In the genomic region with DNA sequence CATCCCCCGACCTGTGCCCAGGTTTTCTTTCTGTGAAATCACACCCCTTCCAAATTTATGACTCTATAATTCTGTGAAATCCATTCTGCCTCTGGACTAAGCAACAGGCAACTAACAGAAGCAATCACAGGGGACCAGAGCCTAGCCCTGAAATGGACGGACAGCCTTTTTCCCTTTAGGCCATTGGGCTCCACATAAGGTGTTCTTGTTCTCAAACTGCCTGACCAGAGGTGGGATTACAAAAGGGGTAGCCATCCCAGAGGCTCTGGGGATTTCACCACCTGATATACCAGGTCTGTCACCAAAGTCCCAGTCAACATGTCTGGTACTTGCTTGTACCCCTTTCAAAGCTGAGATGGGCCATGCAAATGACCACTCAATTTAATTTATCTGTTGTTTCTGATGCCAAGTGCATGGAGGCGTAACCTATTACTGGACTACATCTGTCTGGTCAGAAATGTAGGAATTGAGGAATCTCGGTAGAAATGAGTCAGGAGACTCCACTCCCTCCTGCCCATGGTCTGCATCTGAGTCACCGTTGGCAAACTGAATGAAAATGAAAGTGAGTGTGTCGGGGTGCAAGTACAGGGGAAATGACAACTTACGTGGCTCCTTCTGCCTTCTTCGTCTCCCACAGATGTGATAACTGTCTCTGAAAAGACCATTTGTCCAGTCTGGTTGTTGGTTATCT, we compare ENCODE assay signal across 10 cellular contexts. TPM values are rescaled to one million over a fixed set of nuclear protein-coding genes. Genes with fewer than 3 reads are reported as not detected.
DNase-seq lines count a peak whose midpoint lies in the region; ATAC-seq and TF ChIP-seq lines count a peak whose summit lies in the region.
"Had no signal": no experiment of that assay in that cellular context is flagged by ENCODE, and none has a peak within 500 bp of the region (broad histone marks: within the 10 kb centered on the region; RNA-seq: fewer than 3 reads in every experiment).

No MANE protein-coding gene starts in this region.

- H3K4me3 ChIP-seq in SJSA1 (peak overlapping the region; percentile 10), lower leg skin (ENCODE audit: low read depth, poor library complexity, severe bottlenecking) (no peak overlapping the region), colonic mucosa (no peak overlapping the region)
- H3K4me3 ChIP-seq: testis had no signal

- H3K27me3 Mint-ChIP-seq in activated CD4-positive, alpha-beta T cell treated with anti-CD3 and anti-CD28 coated beads, Interleukin-2, amount 10 ng/mL, durations not matched to agents 7 days and 5 days = peaks cover 19% of the 10 kb centered on the region
- peaks cover 54% of the 10 kb centered on the region for H3K27me3 Mint-ChIP-seq in stimulated activated naive CD8-positive, alpha-beta T cell treated with anti-CD3 and anti-CD28 coated beads, Interleukin-15, amount 100 ng/mL, for 72 hours

- H3K4me1 ChIP-seq in SJSA1 (replicated peaks) (peaks cover 38% of the 10 kb centered on the region), colonic mucosa (no peaks in the 10 kb centered on the region)

- peaks cover 91% of the 10 kb centered on the region for H3K36me3 ChIP-seq in SJSA1
- no peaks in the 10 kb centered on the region for H3K36me3 ChIP-seq in colonic mucosa

- no peaks in the 10 kb centered on the region for H3K36me3 Mint-ChIP-seq in activated CD4-positive, alpha-beta T cell treated with anti-CD3 and anti-CD28 coated beads, Interleukin-2, amount 10 ng/mL, durations not matched to agents 7 days and 5 days (ENCODE audit: low read depth)

- no peak overlapping the region for H3K9ac ChIP-seq in colonic mucosa (ENCODE audit: low read depth in 2 of 2, low read length in 2 of 2)

- H3K27ac Mint-ChIP-seq in activated CD4-positive, alpha-beta T cell treated with anti-CD3 and anti-CD28 coated beads, Interleukin-2, amount 10 ng/mL, durations not matched to agents 7 days and 5 days = no peak overlapping the region
- H3K27ac Mint-ChIP-seq in stimulated activated naive CD8-positive, alpha-beta T cell treated with anti-CD3 and anti-CD28 coated beads, Interleukin-15, amount 100 ng/mL, for 72 hours = peak overlapping the region in 1 of 2 donors; percentile 37

- H3K9me3 Mint-ChIP-seq in activated CD4-positive, alpha-beta T cell treated with anti-CD3 and anti-CD28 coated beads, Interleukin-2, amount 10 ng/mL, durations not matched to agents 7 days and 5 days = no peaks in the 10 kb centered on the region
- H3K9me3 Mint-ChIP-seq in stimulated activated naive CD8-positive, alpha-beta T cell treated with anti-CD3 and anti-CD28 coated beads, Interleukin-15, amount 100 ng/mL, for 72 hours = no peaks in the 10 kb centered on the region
- H3K9me3 Mint-ChIP-seq: neural crest cell had no signal

- no peak for ATAC-seq in stimulated activated naive CD8-positive, alpha-beta T cell treated with anti-CD3 and anti-CD28 coated beads, Interleukin-15, amount 100 ng/mL, for 72 hours

- no peak for TF ChIP-seq POLR2A in lower leg skin (IDR thresholded peaks at IDR 0.05)

- peak overlapping the region; percentile 44 for H3K4me3 Mint-ChIP-seq in activated CD4-positive, alpha-beta T cell treated with anti-CD3 and anti-CD28 coated beads, Interleukin-2, amount 10 ng/mL, durations not matched to agents 7 days and 5 days
- peak overlapping the region; percentile 35 to 40 for H3K4me3 Mint-ChIP-seq in stimulated activated naive CD8-positive, alpha-beta T cell treated with anti-CD3 and anti-CD28 coated beads, Interleukin-15, amount 100 ng/mL, for 72 hours
- H3K4me3 Mint-ChIP-seq: neural crest cell had no signal

- no peaks in the 10 kb centered on the region for H3K27me3 ChIP-seq in SJSA1 (replicated peaks)
- H3K27me3 ChIP-seq in colonic mucosa = no peaks in the 10 kb centered on the region
- H3K27me3 ChIP-seq: testis had no signal

- POLR2A ChIA-PET in activated CD4-positive, alpha-beta T cell treated with anti-CD3 and anti-CD28 coated beads, Interleukin-2, amount 10 ng/mL, durations not matched to agents 7 days and 5 days (lab: Charles Lee) = no interaction called here

- peak overlapping the region; percentile 79 for H3K27ac ChIP-seq in SJSA1
- H3K27ac ChIP-seq in epithelial cell of prostate = no peak overlapping the region
- no peak overlapping the region for H3K27ac ChIP-seq in colonic mucosa
- H3K27ac ChIP-seq: testis had no signal

- H3K4me1 Mint-ChIP-seq in activated CD4-positive, alpha-beta T cell treated with anti-CD3 and anti-CD28 coated beads, Interleukin-2, amount 10 ng/mL, durations not matched to agents 7 days and 5 days = peaks cover 17% of the 10 kb centered on the region
- H3K4me1 Mint-ChIP-seq in stimulated activated naive CD8-positive, alpha-beta T cell treated with anti-CD3 and anti-CD28 coated beads, Interleukin-15, amount 100 ng/mL, for 72 hours = peaks cover 9% of the 10 kb centered on the region

- no peak for DNase-seq in activated CD4-positive, alpha-beta T cell treated with anti-CD3 and anti-CD28 coated beads, Interleukin-2, amount 10 ng/mL, durations not matched to agents 7 days and 5 days
- no peak for DNase-seq in activated CD4-positive, alpha-beta T cell treated with anti-CD3 and anti-CD28 coated beads for 48 hours
- DNase-seq in SJSA1 (ENCODE audit: low read depth in 1 of 2, low spot score in 2 of 2) = peak; percentile 76 to 79
- peak; percentile 51 for DNase-seq in epithelial cell of prostate (ENCODE audit: low read depth, low spot score)
- no peak for DNase-seq in stimulated activated naive CD8-positive, alpha-beta T cell treated with anti-CD3 and anti-CD28 coated beads, Interleukin-15, amount 100 ng/mL, for 72 hours
- no peak for DNase-seq in stimulated activated CD4-positive, alpha-beta T cell treated with anti-CD3 and anti-CD28 coated beads, Interleukin-2, amount 100 ng/mL, for 48 hours
- no peak for DNase-seq in lower leg skin (ENCODE audit: low spot score in 2 of 2)
- no peak for DNase-seq in colonic mucosa
- DNase-seq: testis had no signal

- TF ChIP-seq CTCF in lower leg skin (IDR thresholded peaks at IDR 0.05) = no peak
- no peak for TF ChIP-seq CTCF in colonic mucosa (IDR thresholded peaks at IDR 0.05)

- WGBS in lower leg skin, 2 donors = 60 to 61% methylated on average over 8 of the region's 8 CpGs

- H3K9me3 ChIP-seq in SJSA1 (replicated peaks) = no peaks in the 10 kb centered on the region
- H3K9me3 ChIP-seq in colonic mucosa = no peaks in the 10 kb centered on the region
- H3K9me3 ChIP-seq: testis had no signal

- intact Hi-C loops in lower leg skin (cut with DNase I; ENCODE audit: low total_unique reads) (no loop called here), colonic mucosa (cut with DNase I) (no loop called here)

- CTCF ChIA-PET in activated CD4-positive, alpha-beta T cell treated with anti-CD3 and anti-CD28 coated beads, Interleukin-2, amount 10 ng/mL, durations not matched to agents 7 days and 5 days (lab: Charles Lee) = no interaction called here

RNA-seq across cellular contexts. Expression of gene DKK3, which starts 10.2 kb away (rescaled TPM):
- not detected for total RNA-seq in activated CD4-positive, alpha-beta T cell treated with anti-CD3 and anti-CD28 coated beads, Interleukin-2, amount 10 ng/mL, durations not matched to agents 7 days and 5 days
- 572 and 807 TPM in 2 replicates for total RNA-seq in SJSA1 (2014; rRNA removed; shearing (Covaris generic))
- total RNA-seq in lower leg skin (100 to 1,000 TPM in 3 of 4 donors, 10 to 100 TPM in 1; 78.5 to 175 (median 121) TPM), colonic mucosa (10 to 100 TPM in 1 of 2 donors, 1 to 10 TPM in 1; 7.4 to 19.6 TPM)

Comparison
In these comparisons a context has a peak if more than half of its experiments do, and no peak if none do; other contexts are left out.
1. DNase-seq: peak in SJSA1 (2 of 2) and epithelial cell of prostate (single experiment); none in activated CD4-positive, alpha-beta T cell treated with anti-CD3 and anti-CD28 coated beads, Interleukin-2, amount 10 ng/mL, durations not matched to agents 7 days and 5 days (single experiment), activated CD4-positive, alpha-beta T cell treated with anti-CD3 and anti-CD28 coated beads for 48 hours (single experiment), stimulated activated naive CD8-positive, alpha-beta T cell treated with anti-CD3 and anti-CD28 coated beads, Interleukin-15, amount 100 ng/mL, for 72 hours (0 of 2), stimulated activated CD4-positive, alpha-beta T cell treated with anti-CD3 and anti-CD28 coated beads, Interleukin-2, amount 100 ng/mL, for 48 hours (0 of 2), lower leg skin (0 of 2) and colonic mucosa (single experiment).
2. RNA of gene DKK3, which starts 10.2 kb away (total RNA-seq): 572 to 807 TPM in SJSA1, 78.5 to 175 TPM in lower leg skin and 7.4 to 19.6 TPM in colonic mucosa; not detected in activated CD4-positive, alpha-beta T cell treated with anti-CD3 and anti-CD28 coated beads, Interleukin-2, amount 10 ng/mL, durations not matched to agents 7 days and 5 days; every median in the first group is over 4 times any median in the second.